1 cellular context compared by ENCODE assay signal in the genomic region with DNA sequence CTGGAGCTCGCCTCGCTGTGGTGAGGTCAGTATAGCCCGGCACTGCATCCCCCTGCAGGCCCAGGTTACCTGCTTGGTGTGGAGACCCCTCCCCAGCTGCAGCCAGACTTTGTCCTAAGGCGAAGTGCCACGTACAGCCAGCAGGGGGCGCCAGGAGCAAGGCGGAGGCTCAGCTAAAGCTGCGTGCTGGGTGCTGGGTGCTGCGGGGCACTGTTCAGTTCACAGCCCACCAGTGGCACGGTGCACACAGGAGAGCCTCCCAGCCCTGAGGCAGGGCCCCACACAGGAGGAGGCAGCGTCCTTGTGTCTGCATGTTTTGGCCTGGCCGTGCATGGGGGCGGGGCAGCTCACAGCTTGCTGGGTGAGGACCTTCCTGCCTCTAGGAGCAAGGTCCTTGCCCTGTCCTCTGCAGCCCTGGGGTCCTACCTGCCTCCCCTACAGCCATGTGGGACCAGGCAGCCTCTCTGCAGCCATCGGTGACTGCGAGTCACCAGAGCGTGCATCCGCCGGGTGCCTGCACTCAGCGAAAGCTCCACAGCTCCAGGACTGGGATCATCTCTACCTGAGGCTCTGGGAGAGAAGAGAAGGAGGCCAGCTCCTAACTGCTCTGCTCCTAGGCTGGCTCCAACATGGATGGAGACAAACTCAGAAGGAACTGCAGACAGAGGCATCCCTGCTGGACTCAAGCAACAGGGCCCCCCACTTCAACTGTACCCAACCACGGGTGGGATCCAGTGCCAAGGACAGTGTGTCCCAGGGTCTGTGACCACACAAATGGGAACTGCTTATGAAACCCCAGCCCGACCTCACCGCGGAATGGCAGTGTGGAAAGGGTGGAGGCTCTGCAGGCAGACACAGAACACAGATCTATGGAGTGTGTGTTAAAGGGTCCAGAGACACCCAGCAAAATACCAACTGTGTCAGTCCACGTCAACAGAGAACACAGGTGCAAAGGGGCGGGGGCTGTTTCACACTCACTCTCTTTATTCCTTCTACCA.
TF ChIP-seq lines count a peak whose summit lies in the region.

No MANE protein-coding gene starts in this region.

TF ChIP-seq in HepG2, 621 proteins besides CTCF, POLR2A, EP300 and RAD21 (continued from another document and continues in another):
- TF ChIP-seq, protein P1, sequence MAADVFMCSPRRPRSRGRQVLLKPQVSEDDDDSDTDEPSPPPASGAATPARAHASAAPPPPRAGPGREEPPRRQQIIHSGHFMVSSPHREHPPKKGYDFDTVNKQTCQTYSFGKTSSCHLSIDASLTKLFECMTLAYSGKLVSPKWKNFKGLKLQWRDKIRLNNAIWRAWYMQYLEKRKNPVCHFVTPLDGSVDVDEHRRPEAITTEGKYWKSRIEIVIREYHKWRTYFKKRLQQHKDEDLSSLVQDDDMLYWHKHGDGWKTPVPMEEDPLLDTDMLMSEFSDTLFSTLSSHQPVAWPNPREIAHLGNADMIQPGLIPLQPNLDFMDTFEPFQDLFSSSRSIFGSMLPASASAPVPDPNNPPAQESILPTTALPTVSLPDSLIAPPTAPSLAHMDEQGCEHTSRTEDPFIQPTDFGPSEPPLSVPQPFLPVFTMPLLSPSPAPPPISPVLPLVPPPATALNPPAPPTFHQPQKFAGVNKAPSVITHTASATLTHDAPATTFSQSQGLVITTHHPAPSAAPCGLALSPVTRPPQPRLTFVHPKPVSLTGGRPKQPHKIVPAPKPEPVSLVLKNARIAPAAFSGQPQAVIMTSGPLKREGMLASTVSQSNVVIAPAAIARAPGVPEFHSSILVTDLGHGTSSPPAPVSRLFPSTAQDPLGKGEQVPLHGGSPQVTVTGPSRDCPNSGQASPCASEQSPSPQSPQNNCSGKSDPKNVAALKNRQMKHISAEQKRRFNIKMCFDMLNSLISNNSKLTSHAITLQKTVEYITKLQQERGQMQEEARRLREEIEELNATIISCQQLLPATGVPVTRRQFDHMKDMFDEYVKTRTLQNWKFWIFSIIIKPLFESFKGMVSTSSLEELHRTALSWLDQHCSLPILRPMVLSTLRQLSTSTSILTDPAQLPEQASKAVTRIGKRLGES (CRISPR knock-in tag; IDR thresholded peaks at IDR 0.05; ENCODE audit: borderline replicate concordance): no peak
- no peak for TF ChIP-seq ARID2 (CRISPR knock-in tag; IDR thresholded peaks at IDR 0.05; ENCODE audit: borderline replicate concordance)
- TF ChIP-seq ZNF776 (CRISPR knock-in tag; IDR thresholded peaks at IDR 0.05): peak; percentile 80; the same call in 1 of the 2 replicates
- TF ChIP-seq SCMH1 (CRISPR knock-in tag; IDR thresholded peaks at IDR 0.05; ENCODE audit: borderline replicate concordance): no peak
- no peak for TF ChIP-seq ZFP36L1 (CRISPR knock-in tag; IDR thresholded peaks at IDR 0.05)
- TF ChIP-seq, protein P2, sequence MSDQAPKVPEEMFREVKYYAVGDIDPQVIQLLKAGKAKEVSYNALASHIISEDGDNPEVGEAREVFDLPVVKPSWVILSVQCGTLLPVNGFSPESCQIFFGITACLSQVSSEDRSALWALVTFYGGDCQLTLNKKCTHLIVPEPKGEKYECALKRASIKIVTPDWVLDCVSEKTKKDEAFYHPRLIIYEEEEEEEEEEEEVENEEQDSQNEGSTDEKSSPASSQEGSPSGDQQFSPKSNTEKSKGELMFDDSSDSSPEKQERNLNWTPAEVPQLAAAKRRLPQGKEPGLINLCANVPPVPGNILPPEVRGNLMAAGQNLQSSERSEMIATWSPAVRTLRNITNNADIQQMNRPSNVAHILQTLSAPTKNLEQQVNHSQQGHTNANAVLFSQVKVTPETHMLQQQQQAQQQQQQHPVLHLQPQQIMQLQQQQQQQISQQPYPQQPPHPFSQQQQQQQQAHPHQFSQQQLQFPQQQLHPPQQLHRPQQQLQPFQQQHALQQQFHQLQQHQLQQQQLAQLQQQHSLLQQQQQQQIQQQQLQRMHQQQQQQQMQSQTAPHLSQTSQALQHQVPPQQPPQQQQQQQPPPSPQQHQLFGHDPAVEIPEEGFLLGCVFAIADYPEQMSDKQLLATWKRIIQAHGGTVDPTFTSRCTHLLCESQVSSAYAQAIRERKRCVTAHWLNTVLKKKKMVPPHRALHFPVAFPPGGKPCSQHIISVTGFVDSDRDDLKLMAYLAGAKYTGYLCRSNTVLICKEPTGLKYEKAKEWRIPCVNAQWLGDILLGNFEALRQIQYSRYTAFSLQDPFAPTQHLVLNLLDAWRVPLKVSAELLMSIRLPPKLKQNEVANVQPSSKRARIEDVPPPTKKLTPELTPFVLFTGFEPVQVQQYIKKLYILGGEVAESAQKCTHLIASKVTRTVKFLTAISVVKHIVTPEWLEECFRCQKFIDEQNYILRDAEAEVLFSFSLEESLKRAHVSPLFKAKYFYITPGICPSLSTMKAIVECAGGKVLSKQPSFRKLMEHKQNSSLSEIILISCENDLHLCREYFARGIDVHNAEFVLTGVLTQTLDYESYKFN (CRISPR knock-in tag; conservative IDR thresholded peaks at IDR 0.05): peak; percentile 96
- TF ChIP-seq SALL2 (CRISPR knock-in tag; IDR thresholded peaks at IDR 0.05): peak; percentile 35; the same call in 1 of the 2 replicates
- TF ChIP-seq ATF4 (CRISPR knock-in tag; IDR thresholded peaks at IDR 0.05): peak; percentile 38 to 75; a peak in 3 of 4 replicates
- TF ChIP-seq BCL6 (CRISPR knock-in tag; IDR thresholded peaks at IDR 0.05): peak; percentile 82
- peak; percentile 75; the same call in 1 of the 2 replicates for TF ChIP-seq FOXK1 (CRISPR knock-in tag; IDR thresholded peaks at IDR 0.05; ENCODE audit: borderline replicate concordance, low read depth)
- peak; percentile 61; the same call in 1 of the 2 replicates for TF ChIP-seq KLF11 (CRISPR knock-in tag; IDR thresholded peaks at IDR 0.05)
- TF ChIP-seq ZSCAN25 (CRISPR knock-in tag; IDR thresholded peaks at IDR 0.05): peak; percentile 92
- TF ChIP-seq CBX2 (IDR thresholded peaks at IDR 0.05; ENCODE audit: low read depth, low read length): no peak
- peak; percentile 37; the same call in 1 of the 2 replicates for TF ChIP-seq CBX2 (CRISPR knock-in tag; IDR thresholded peaks at IDR 0.05; ENCODE audit: low read depth)
- peak; percentile 74 for TF ChIP-seq ARNT2 (CRISPR knock-in tag; IDR thresholded peaks at IDR 0.05; ENCODE audit: low read depth)
- peak; percentile 65; the same call in 1 of the 2 replicates for TF ChIP-seq SIX4 (CRISPR knock-in tag; IDR thresholded peaks at IDR 0.05)
- TF ChIP-seq STAT5B (CRISPR knock-in tag; IDR thresholded peaks at IDR 0.05): peak; percentile 70; the same call in 1 of the 2 replicates
- TF ChIP-seq FLYWCH1 (CRISPR knock-in tag; IDR thresholded peaks at IDR 0.05): no peak
- no peak for TF ChIP-seq NFYB (CRISPR knock-in tag; IDR thresholded peaks at IDR 0.05)
- no peak for TF ChIP-seq SYNCRIP (IDR thresholded peaks at IDR 0.05; ENCODE audit: insufficient read depth, low read depth, low read length)
- no peak for TF ChIP-seq EHMT2 (IDR thresholded peaks at IDR 0.05; ENCODE audit: borderline replicate concordance, low read depth, low read length)
- TF ChIP-seq ZEB1 (IDR thresholded peaks at IDR 0.05; ENCODE audit: insufficient replicate concordance, low read depth): no peak
- TF ChIP-seq ZNF343 (CRISPR knock-in tag; IDR thresholded peaks at IDR 0.05): peak; percentile 83; the same call in 1 of the 2 replicates
- peak; percentile 83 for TF ChIP-seq AGO1 (IDR thresholded peaks at IDR 0.05; ENCODE audit: low read depth, low read length, poor library complexity, severe bottlenecking)
- no peak for TF ChIP-seq HDAC6 (IDR thresholded peaks at IDR 0.05; ENCODE audit: low read depth, low read length)
- TF ChIP-seq TEAD2 (CRISPR knock-in tag; IDR thresholded peaks at IDR 0.05): no peak
- TF ChIP-seq HDAC2 (CRISPR knock-in tag; IDR thresholded peaks at IDR 0.05): peak; percentile 99
- TF ChIP-seq HOMEZ (CRISPR knock-in tag; IDR thresholded peaks at IDR 0.05; ENCODE audit: low read depth): no peak
- peak; percentile 52; the same call in 1 of the 2 replicates for TF ChIP-seq ZNF546 (CRISPR knock-in tag; conservative IDR thresholded peaks at IDR 0.05)
- peak; percentile 92 for TF ChIP-seq ZMYM2 (CRISPR knock-in tag; IDR thresholded peaks at IDR 0.05)
- peak; percentile 35 for TF ChIP-seq ZNF629 (CRISPR knock-in tag; conservative IDR thresholded peaks at IDR 0.05)
- peak; percentile 97 for TF ChIP-seq HNF4A (CRISPR knock-in tag; IDR thresholded peaks at IDR 0.05)
- TF ChIP-seq ZNF672 (CRISPR knock-in tag; IDR thresholded peaks at IDR 0.05): peak; percentile 89
- TF ChIP-seq HHEX (CRISPR knock-in tag; IDR thresholded peaks at IDR 0.05): no peak
- TF ChIP-seq SRSF9 (IDR thresholded peaks at IDR 0.05; ENCODE audit: borderline replicate concordance, insufficient read depth, low read depth, low read length, poor library complexity, severe bottlenecking): no peak
- no peak for TF ChIP-seq PAWR (CRISPR knock-in tag; IDR thresholded peaks at IDR 0.05; ENCODE audit: borderline replicate concordance)
- TF ChIP-seq ATF5 (CRISPR knock-in tag; IDR thresholded peaks at IDR 0.05; ENCODE audit: low read depth): 0 out of 2 replicates have a peak, but pooled peaks have one; percentile 65
- TF ChIP-seq SNAPC2 (CRISPR knock-in tag; IDR thresholded peaks at IDR 0.05): no peak
- TF ChIP-seq, protein P3, sequence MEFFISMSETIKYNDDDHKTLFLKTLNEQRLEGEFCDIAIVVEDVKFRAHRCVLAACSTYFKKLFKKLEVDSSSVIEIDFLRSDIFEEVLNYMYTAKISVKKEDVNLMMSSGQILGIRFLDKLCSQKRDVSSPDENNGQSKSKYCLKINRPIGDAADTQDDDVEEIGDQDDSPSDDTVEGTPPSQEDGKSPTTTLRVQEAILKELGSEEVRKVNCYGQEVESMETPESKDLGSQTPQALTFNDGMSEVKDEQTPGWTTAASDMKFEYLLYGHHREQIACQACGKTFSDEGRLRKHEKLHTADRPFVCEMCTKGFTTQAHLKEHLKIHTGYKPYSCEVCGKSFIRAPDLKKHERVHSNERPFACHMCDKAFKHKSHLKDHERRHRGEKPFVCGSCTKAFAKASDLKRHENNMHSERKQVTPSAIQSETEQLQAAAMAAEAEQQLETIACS (CRISPR knock-in tag; IDR thresholded peaks at IDR 0.05): no peak
- TF ChIP-seq ZXDC (CRISPR knock-in tag; IDR thresholded peaks at IDR 0.05): no peak
- TF ChIP-seq ATF6 (CRISPR knock-in tag; conservative IDR thresholded peaks at IDR 0.05): no peak
- TF ChIP-seq ZNF841 (CRISPR knock-in tag; IDR thresholded peaks at IDR 0.05; ENCODE audit: borderline replicate concordance): no peak
